Comparison of ENCODE assay signal across 8 cellular contexts in the genomic region with DNA sequence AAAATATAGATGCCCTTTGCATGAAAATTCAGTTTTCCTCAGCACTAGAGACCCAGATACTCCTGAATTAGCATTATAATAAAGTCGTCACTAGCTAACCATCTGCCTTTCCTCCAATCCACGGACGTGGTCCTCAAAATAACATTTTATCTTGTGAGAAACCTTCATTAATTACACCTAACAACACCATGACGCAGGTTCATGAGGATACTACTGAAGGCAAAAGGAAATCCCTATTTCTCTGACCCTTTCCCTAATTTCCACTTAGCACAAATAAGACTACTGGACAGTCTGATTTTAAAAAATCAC. TPM values are rescaled to one million over a fixed set of nuclear protein-coding genes. Genes with fewer than 3 reads are reported as not detected.
DNase-seq lines count a peak whose midpoint lies in the region; ATAC-seq and TF ChIP-seq lines count a peak whose summit lies in the region.

No MANE protein-coding gene starts in this region.

- H3K36me3 Mint-ChIP-seq in nephron progenitor cell (ENCODE audit: low read depth) = peaks cover 54% of the 10 kb centered on the region

- H3K4me3 ChIP-seq in MG63 (peak overlapping the region; percentile 86), duodenal mucosa (ENCODE audit: low read depth in 1 of 2, low read length in 2 of 2) (peak overlapping the region; percentile 91 to 98)

- H3K9me3 ChIP-seq in MG63 (no peaks in the 10 kb centered on the region), duodenal mucosa (ENCODE audit: control insufficient read depth in 1 of 2, low read length in 2 of 2) (no peaks in the 10 kb centered on the region)

- H3K27me3 Mint-ChIP-seq in nephron progenitor cell (ENCODE audit: low read depth, poor library complexity) = peaks cover 8% of the 10 kb centered on the region

- H3K27ac ChIP-seq in duodenal mucosa (ENCODE audit: low read depth, low read length) = no peak overlapping the region

- H3K4me1 ChIP-seq in duodenal mucosa (ENCODE audit: control insufficient read depth in 1 of 2, insufficient read depth in 2 of 2, low read length in 2 of 2) = peaks cover 27 to 38% of the 10 kb centered on the region in 2 donors

- H3K4me1 Mint-ChIP-seq in nephron progenitor cell = peaks cover 58% of the 10 kb centered on the region

- no peaks in the 10 kb centered on the region for H3K9me3 Mint-ChIP-seq in nephron progenitor cell

- DNase-seq in AG20443 (ENCODE audit: low spot score) (peak; percentile 10), MG63 (no peak), nephron progenitor cell (no peak), H4 (ENCODE audit: low spot score) (no peak)
- no peak for DNase-seq in activated effector memory CD4-positive, alpha-beta T cell treated with anti-CD3 and anti-CD28 coated beads, Interleukin-2, amount 50 U/mL, for 16 hours

- peak overlapping the region; percentile 100 for H3K27ac Mint-ChIP-seq in nephron progenitor cell

- TF ChIP-seq CTCF in nephron progenitor cell (IDR thresholded peaks at IDR 0.05) = no peak

- H3K4me3 Mint-ChIP-seq in nephron progenitor cell = peak overlapping the region; percentile 96

- peak overlapping the region; percentile 65 to 94 for H3K9ac ChIP-seq in duodenal mucosa (ENCODE audit: low read depth in 1 of 2, low read length in 2 of 2)

- H3K36me3 ChIP-seq in MG63 (peaks cover 21% of the 10 kb centered on the region), duodenal mucosa (ENCODE audit: control insufficient read depth in 1 of 2, insufficient read depth in 2 of 2, low read length in 2 of 2) (peaks cover 0 to 6% of the 10 kb centered on the region in 2 donors)

- no peak for ATAC-seq in HG03280 (IDR thresholded peaks at IDR 0.05; ENCODE audit: unreplicated experiment)
- no peak for ATAC-seq in GM18502 (IDR thresholded peaks at IDR 0.05; ENCODE audit: poor library complexity, unreplicated experiment)

- no peaks in the 10 kb centered on the region for H3K27me3 ChIP-seq in MG63
- no peaks in the 10 kb centered on the region for H3K27me3 ChIP-seq in duodenal mucosa (ENCODE audit: control insufficient read depth in 1 of 2, insufficient read depth in 2 of 2, low read length in 2 of 2)

RNA-seq across cellular contexts. Expression of a gene that starts 1.3 kb away (rescaled TPM):
- total RNA-seq in MG63 (2014; rRNA removed; shearing (Covaris generic); ENCODE audit: low replicate concordance) = 9.4 and 9.5 TPM in 2 replicates
- total RNA-seq in H4 (2014; rRNA removed; shearing (Covaris generic)) = 22.4 and 22.9 TPM in 2 replicates

RNA-seq across cellular contexts. Expression of a gene that starts 32.4 kb away (rescaled TPM):
- total RNA-seq in MG63 (2014; rRNA removed; shearing (Covaris generic); ENCODE audit: low replicate concordance) = 5.6 and 15.5 TPM in 2 replicates
- total RNA-seq in H4 (2014; rRNA removed; shearing (Covaris generic)) = 19.0 and 21.5 TPM in 2 replicates
